ENCODE assay signal across 32 cellular contexts in the genomic region with DNA sequence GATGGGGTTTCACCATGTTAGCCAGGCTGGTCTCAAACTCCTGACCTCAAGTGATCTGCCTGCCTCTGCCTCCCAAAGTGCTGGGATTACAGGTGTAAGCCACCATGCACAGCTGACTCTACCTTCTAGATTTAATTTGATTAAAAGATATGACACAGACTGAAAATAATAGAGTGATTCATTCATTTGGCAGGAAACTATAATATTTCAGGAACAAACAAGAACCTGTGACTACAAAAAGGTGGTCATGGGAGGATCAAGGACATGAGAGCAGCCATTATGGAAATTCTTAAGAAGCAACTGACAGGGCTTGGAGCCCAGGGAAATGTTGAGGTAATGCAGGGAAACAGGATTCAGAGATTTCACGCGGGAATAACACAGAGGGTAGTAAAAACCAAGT.
"Had no signal": no experiment of that assay in that cellular context is flagged by ENCODE, and none has a peak within 500 bp of the region (broad histone marks: within the 10 kb centered on the region; RNA-seq: fewer than 3 reads in every experiment).

No MANE protein-coding gene starts in this region.

- H3K9me3 ChIP-seq: adrenal gland, ascending aorta, body of pancreas had no signal

- FAIRE-seq: astrocyte had no signal

- ATAC-seq: activated naive CD4-positive, alpha-beta T cell treated with anti-CD3 and anti-CD28 coated beads, Interleukin-2, amount 50 U/mL, for 72 hours; activated naive CD8-positive, alpha-beta T cell treated with anti-CD3 and anti-CD28 coated beads, Interleukin-2, amount 50 U/mL, for 24 hours; activated T-cell treated with anti-CD3 and anti-CD28 coated beads, Interleukin-2, amount 50 U/mL, for 4 hours; activated T-cell treated with anti-CD3 and anti-CD28 coated beads, Interleukin-2, amount 50 U/mL, for 72 hours; activated T-helper 17 cell treated with anti-CD3 and anti-CD28 coated beads, Interleukin-2, amount 50 U/mL, for 72 hours; body of pancreas had no signal

- H3K27ac ChIP-seq: adrenal gland, ascending aorta, body of pancreas, brain microvascular endothelial cell, breast epithelium, cardiac muscle cell had no signal

- H3K27me3 ChIP-seq: adrenal gland, ascending aorta, body of pancreas, brain microvascular endothelial cell, breast epithelium, cardiac muscle cell had no signal

- DNase-seq: activated effector memory CD4-positive, alpha-beta T cell treated with anti-CD3 and anti-CD28 coated beads, Interleukin-2, amount 50 U/mL, for 16 hours; activated effector memory CD4-positive, alpha-beta T cell treated with Interleukin-2 at 50 U/mL for 16 hours; activated gamma-delta T cell; activated gamma-delta T cell treated with Interleukin-2 at 50 U/mL for 16 hours; activated naive CD4-positive, alpha-beta T cell; activated naive CD4-positive, alpha-beta T cell treated with anti-CD3 and anti-CD28 coated beads for 36 hours; activated naive CD4-positive, alpha-beta T cell treated with anti-CD3 and anti-CD28 coated beads, Interleukin-2, amount 10 ng/mL, durations not matched to agents 7 days and 5 days; activated naive CD4-positive, alpha-beta T cell treated with anti-CD3 and anti-CD28 coated beads, Interleukin-2, amount 50 U/mL, for 16 hours; activated naive CD4-positive, alpha-beta T cell treated with Interleukin-2 at 50 U/mL for 16 hours; activated naive CD8-positive, alpha-beta T cell treated with anti-CD3 and anti-CD28 coated beads for 36 hours; activated naive CD8-positive, alpha-beta T cell treated with anti-CD3 and anti-CD28 coated beads, Interleukin-2, amount 10 ng/mL, durations not matched to agents 7 days and 5 days; activated naive CD8-positive, alpha-beta T cell treated with anti-CD3 and anti-CD28 coated beads, Interleukin-2, amount 50 U/mL, for 24 hours; activated T-cell treated with anti-CD3 and anti-CD28 coated beads, Interleukin-2, amount 50 U/mL, for 24 hours; activated T-cell treated with anti-CD3 and anti-CD28 coated beads, Interleukin-2, amount 50 U/mL, for 4 hours; activated T-cell treated with anti-CD3 and anti-CD28 coated beads, Interleukin-2, amount 50 U/mL, for 48 hours; activated T-cell treated with anti-CD3 and anti-CD28 coated beads, Interleukin-2, amount 50 U/mL, for 72 hours; adrenal gland; amniotic stem cell; amygdala; anterior cingulate cortex; aorta; body of pancreas; brain microvascular endothelial cell; caudate nucleus; central memory CD4-positive, alpha-beta T cell; cerebellar nuclear complex had no signal

- H3K4me1 ChIP-seq: adrenal gland, ascending aorta, body of pancreas, breast epithelium had no signal

- H3K4me3 ChIP-seq: adrenal gland, ascending aorta, body of pancreas, breast epithelium, cardiac muscle cell had no signal

- H3K36me3 ChIP-seq: adrenal gland, ascending aorta, brain microvascular endothelial cell, breast epithelium, cardiac muscle cell had no signal
